17 cellular contexts compared by ENCODE assay signal in the genomic region with DNA sequence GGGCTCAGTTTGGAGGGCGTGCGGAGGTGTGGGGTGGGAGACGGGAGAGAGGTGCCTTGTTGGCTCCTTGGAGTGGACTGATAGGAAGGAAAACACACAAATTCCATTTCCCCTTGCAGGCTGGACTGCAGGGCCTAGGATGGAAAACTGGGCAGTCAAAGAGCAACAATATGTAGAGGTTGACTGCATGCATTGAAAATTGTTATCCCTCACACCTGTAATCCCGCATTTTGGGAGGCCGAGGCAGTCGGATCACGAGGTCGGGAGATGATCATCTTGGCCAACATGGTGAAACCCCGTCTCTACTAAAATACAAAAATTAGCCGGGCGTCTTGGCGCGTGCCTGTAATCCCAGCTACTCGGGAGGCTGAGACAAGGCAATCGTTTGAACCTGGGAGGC.
DNase-seq lines count a peak whose midpoint lies in the region; ATAC-seq and TF ChIP-seq lines count a peak whose summit lies in the region.
"Had no signal": no experiment of that assay in that cellular context is flagged by ENCODE, and none has a peak within 500 bp of the region (broad histone marks: within the 10 kb centered on the region; RNA-seq: fewer than 3 reads in every experiment).

No MANE protein-coding gene starts in this region.

- H3K27me3 ChIP-seq in HUES6 (ENCODE audit: control insufficient read depth, insufficient read depth, low read length) (peaks cover 31% of the 10 kb centered on the region; the same call in 1 of the 2 replicates), endodermal cell (ENCODE audit: control insufficient read depth, insufficient read depth, low read length, poor library complexity, severe bottlenecking) (peaks cover 51% of the 10 kb centered on the region), iPS-18a (ENCODE audit: control insufficient read depth, insufficient read depth, low read length) (peaks cover 49% of the 10 kb centered on the region), smooth muscle cell (ENCODE audit: low read depth) (peaks cover 45% of the 10 kb centered on the region)

- H3K27me3 Mint-ChIP-seq in endodermal cell (ENCODE audit: insufficient read depth), result peaks cover 64% of the 10 kb centered on the region

- H2AFZ ChIP-seq in smooth muscle cell (ENCODE audit: low read depth), result no peak overlapping the region
- H2AFZ ChIP-seq: PC-9 had no signal

- in situ Hi-C loops in GM13977 (cut with MboI; ENCODE audit: low pct_unique_long_range_greater_than_20kb, low sequenced_read_pairs, unreplicated experiment), result no loop called here

- H3K4me1 ChIP-seq in HUES6 (ENCODE audit: control insufficient read depth, insufficient read depth, low read length), result peaks cover 5% of the 10 kb centered on the region; the same call in 1 of the 2 replicates
- H3K4me1 ChIP-seq in endodermal cell (ENCODE audit: control insufficient read depth, insufficient read depth, low read length), result peaks cover 3% of the 10 kb centered on the region
- H3K4me1 ChIP-seq in iPS-18a (ENCODE audit: control insufficient read depth, low read depth, low read length), result no peaks in the 10 kb centered on the region
- H3K4me1 ChIP-seq in smooth muscle cell (ENCODE audit: low read depth), result no peaks in the 10 kb centered on the region
- H3K4me1 ChIP-seq: SJSA1 had no signal

- H3K4me3 ChIP-seq in HUES6 (ENCODE audit: low read depth, low read length) (peak overlapping the region; percentile 54; the same call in 1 of the 2 replicates), endodermal cell (ENCODE audit: low read length) (peak overlapping the region; percentile 72), iPS-18a (ENCODE audit: low read length) (peak overlapping the region; percentile 64), smooth muscle cell (peak overlapping the region; percentile 38)
- H3K4me3 ChIP-seq: PC-9, SJSA1 had no signal

- no peak for ATAC-seq in GM18870 (IDR thresholded peaks at IDR 0.05; ENCODE audit: unreplicated experiment)
- ATAC-seq: HepG2 had no signal

- WGBS in endodermal cell (ENCODE audit: insufficient coverage in 1 of 2, insufficient read length in 1 of 2), 2 experiments, result 77 to 86% methylated on average over 9 to 15 of the region's 15 CpGs
- WGBS in smooth muscle cell (ENCODE audit: low lambda C conversion rate), result 72% methylated on average over 15 of the region's 15 CpGs

- H3K36me3 ChIP-seq in HUES6 (ENCODE audit: control insufficient read depth, insufficient read depth, low read length), result no peaks in the 10 kb centered on the region
- no peaks in the 10 kb centered on the region for H3K36me3 ChIP-seq in endodermal cell (ENCODE audit: control insufficient read depth, insufficient read depth, low read length)
- H3K36me3 ChIP-seq in iPS-18a (ENCODE audit: control insufficient read depth, low read depth, low read length), result no peaks in the 10 kb centered on the region
- H3K36me3 ChIP-seq in smooth muscle cell (ENCODE audit: low read depth), result no peaks in the 10 kb centered on the region
- H3K36me3 ChIP-seq: SJSA1 had no signal

- H3K9ac ChIP-seq in HUES6 (ENCODE audit: low read length) (no peak overlapping the region), endodermal cell (ENCODE audit: extremely low read depth, low read length, poor library complexity, severe bottlenecking) (peak overlapping the region; percentile 2), iPS-18a (ENCODE audit: low read length) (no peak overlapping the region), smooth muscle cell (ENCODE audit: low read depth) (no peak overlapping the region)
- H3K9ac ChIP-seq: KMS-11 had no signal

- no peak overlapping the region for H3K27ac Mint-ChIP-seq in endodermal cell

- H3K9me3 Mint-ChIP-seq in endodermal cell, result no peaks in the 10 kb centered on the region

- no peaks in the 10 kb centered on the region for H3K79me2 ChIP-seq in smooth muscle cell (ENCODE audit: low read depth)

- peak overlapping the region; percentile 66 for H3K4me3 Mint-ChIP-seq in endodermal cell

- TF ChIP-seq CTCF in endodermal cell (conservative IDR thresholded peaks at IDR 0.05), result no peak
- TF ChIP-seq CTCF in smooth muscle cell (IDR thresholded peaks at IDR 0.05; ENCODE audit: borderline replicate concordance, insufficient read depth, poor library complexity, severe bottlenecking), result no peak
- no peak for TF ChIP-seq CTCF in GM13977 (IDR thresholded peaks at IDR 0.05; ENCODE audit: extremely low read depth, insufficient read depth, missing control alignments)

- H3F3A ChIP-seq in smooth muscle cell (ENCODE audit: low read depth), result no peaks in the 10 kb centered on the region

- H4K20me1 ChIP-seq in smooth muscle cell (ENCODE audit: low read depth), result no peaks in the 10 kb centered on the region

- no peak for DNase-seq in endodermal cell
- DNase-seq in smooth muscle cell (lab: John Stamatoyannopoulos, UW; ENCODE audit: unreplicated experiment), result no peak
- DNase-seq in GM13977 (ENCODE audit: low spot score), result no peak
- no peak for DNase-seq in hypothalamus (lab: John Stamatoyannopoulos, UW)
- DNase-seq: COR-L47, EL, HCEC 1CT, NCI-H146, NCI-H2081, NCI-H748 treated with DMSO at 0.1 percent for 48 hours, PC-9 had no signal

- no peaks in the 10 kb centered on the region for H3K9me3 ChIP-seq in HUES6 (ENCODE audit: control insufficient read depth, insufficient read depth, low read depth, low read length)
- H3K9me3 ChIP-seq in endodermal cell (ENCODE audit: control insufficient read depth, low read length), result no peaks in the 10 kb centered on the region
- H3K9me3 ChIP-seq in iPS-18a (ENCODE audit: control insufficient read depth, low read depth, low read length), result no peaks in the 10 kb centered on the region
- H3K9me3 ChIP-seq in smooth muscle cell (replicated peaks; ENCODE audit: low read depth), result no peaks in the 10 kb centered on the region
- H3K9me3 ChIP-seq: SJSA1 had no signal

- H3K36me3 Mint-ChIP-seq in endodermal cell (ENCODE audit: low read depth), result no peaks in the 10 kb centered on the region

- peak overlapping the region; percentile 81 for H3K4me2 ChIP-seq in smooth muscle cell
- H3K4me2 ChIP-seq: KMS-11, PC-9 had no signal

- no peak overlapping the region for H3K27ac ChIP-seq in HUES6 (ENCODE audit: low read depth, low read length)
- no peak overlapping the region for H3K27ac ChIP-seq in endodermal cell (ENCODE audit: low read depth, low read length)
- H3K27ac ChIP-seq in iPS-18a (ENCODE audit: low read length), result no peak overlapping the region
- H3K27ac ChIP-seq in smooth muscle cell (ENCODE audit: low read depth), result no peak overlapping the region
- H3K27ac ChIP-seq: KMS-11, PC-9, SJSA1 had no signal

- H3K4me1 Mint-ChIP-seq in endodermal cell, result peaks cover 14% of the 10 kb centered on the region
